In the genomic region with DNA sequence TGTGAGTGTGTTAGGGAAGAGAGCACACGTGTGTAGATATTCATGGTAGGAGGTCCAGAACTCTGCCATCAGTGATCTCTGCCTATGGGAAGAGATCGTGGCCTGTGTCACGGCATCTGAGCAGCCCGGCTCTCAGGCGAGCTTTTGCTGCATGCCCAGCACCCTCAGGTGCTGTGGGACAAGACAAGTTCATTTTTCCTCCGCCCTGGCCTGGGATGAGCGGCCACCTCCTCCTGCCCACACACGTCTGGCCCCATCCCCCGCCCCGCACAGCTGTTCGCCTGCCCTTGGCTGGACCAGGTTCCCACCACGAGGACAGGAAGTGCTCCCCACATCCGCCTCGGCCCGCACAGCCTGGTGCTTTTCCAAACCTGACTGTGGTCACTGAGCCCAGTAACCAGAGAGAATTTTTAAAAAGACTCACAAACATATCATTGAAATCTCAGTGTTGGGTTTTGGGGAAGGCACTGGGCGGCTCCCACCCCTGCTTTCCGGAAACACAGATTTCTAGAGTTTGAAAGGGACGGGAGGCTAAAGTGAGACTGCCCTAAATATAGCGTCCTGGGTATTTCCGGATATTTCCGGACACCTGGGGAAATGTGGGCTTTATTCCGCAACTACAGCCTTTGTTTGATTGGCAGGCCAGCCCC, we compare ENCODE assay signal across 8 cellular contexts. TPM values are rescaled to one million over a fixed set of nuclear protein-coding genes. Genes with fewer than 3 reads are reported as not detected.
DNase-seq lines count a peak whose midpoint lies in the region; ATAC-seq, FAIRE-seq and TF ChIP-seq lines count a peak whose summit lies in the region.

No MANE protein-coding gene starts in this region.

- no peak overlapping the region for H3K27ac Mint-ChIP-seq in CD4-positive, alpha-beta T cell

- no peak for TF ChIP-seq CTCF in CD4-positive, alpha-beta T cell (IDR thresholded peaks at IDR 0.05)

- no peaks in the 10 kb centered on the region for H3K27me3 Mint-ChIP-seq in CD4-positive, alpha-beta T cell

- peaks cover 9% of the 10 kb centered on the region for H3K4me1 Mint-ChIP-seq in CD4-positive, alpha-beta T cell (ENCODE audit: low read depth)

- H3K9ac ChIP-seq in Karpas-422 (ENCODE audit: low read length): no peak overlapping the region

- CTCF ChIA-PET in CD4-positive, alpha-beta T cell (lab: Charles Lee): no interaction called here

- H3K4me1 ChIP-seq in Karpas-422 (ENCODE audit: low read length): peaks cover 4% of the 10 kb centered on the region

- H3K4me3 ChIP-seq in Karpas-422 (ENCODE audit: low read length): no peak overlapping the region

- no peak overlapping the region; the same call in 1 of the 2 replicates for H2AFZ ChIP-seq in Karpas-422 (ENCODE audit: low read length)

- no peak overlapping the region for H3K27ac ChIP-seq in CD4-positive, alpha-beta T cell (ENCODE audit: low read depth, low read length)
- no peak overlapping the region for H3K27ac ChIP-seq in Karpas-422 (ENCODE audit: low read length)

- no peaks in the 10 kb centered on the region for H3K9me2 ChIP-seq in Karpas-422 (replicated peaks; ENCODE audit: insufficient read depth, low read length)

- H3K4me3 Mint-ChIP-seq in CD4-positive, alpha-beta T cell: no peak overlapping the region

- peak; percentile 26 for ATAC-seq in CD4-positive, alpha-beta T cell (ENCODE audit: poor library complexity)
- ATAC-seq in GM19438 (IDR thresholded peaks at IDR 0.05; ENCODE audit: low read depth, unreplicated experiment): peak; percentile 73
- ATAC-seq in esophagus mucosa: peak; percentile 21

- no peaks in the 10 kb centered on the region for H3K79me2 ChIP-seq in Karpas-422 (ENCODE audit: low read length)

- H3K9me3 ChIP-seq in CD4-positive, alpha-beta T cell (ENCODE audit: control insufficient read depth, low read length): no peaks in the 10 kb centered on the region
- H3K9me3 ChIP-seq in Karpas-422 (ENCODE audit: low read length): no peaks in the 10 kb centered on the region

- intact Hi-C loops in CD4-positive, alpha-beta T cell (cut with DNase I, micrococcal nuclease): no loop called here

- POLR2A ChIA-PET in CD4-positive, alpha-beta T cell (lab: Charles Lee): no interaction called here

- H3K36me3 Mint-ChIP-seq in CD4-positive, alpha-beta T cell (ENCODE audit: low read depth): no peaks in the 10 kb centered on the region

- DNase-seq in CD4-positive, alpha-beta T cell: no peak
- DNase-seq in Karpas-422 (no peak), urothelium cell line (ENCODE audit: low spot score) (peak; percentile 54), DMS53 treated with DMSO at 0.1 percent for 48 hours (lab: John Stamatoyannopoulos, UW; ENCODE audit: unreplicated experiment) (no peak), NCI-H2227 treated with DMSO at 0.1 percent for 48 hours (lab: John Stamatoyannopoulos, UW) (no peak), AG20443 (ENCODE audit: low spot score) (no peak)

- peak; percentile 63 for FAIRE-seq in urothelium cell line (lab: Jason Lieb, UNC)

- no peaks in the 10 kb centered on the region for H4K20me1 ChIP-seq in Karpas-422 (ENCODE audit: insufficient read depth, low read depth, low read length)

- no peaks in the 10 kb centered on the region for H3K36me3 ChIP-seq in Karpas-422 (ENCODE audit: insufficient read depth, low read length)

- peak overlapping the region; percentile 29 for H3K4me2 ChIP-seq in Karpas-422 (ENCODE audit: low read depth, low read length, poor library complexity, severe bottlenecking)

- H3K27me3 ChIP-seq in CD4-positive, alpha-beta T cell (ENCODE audit: control insufficient read depth, insufficient read depth, low read length): no peaks in the 10 kb centered on the region
- no peaks in the 10 kb centered on the region for H3K27me3 ChIP-seq in Karpas-422 (ENCODE audit: low read length)

- H3K9me3 Mint-ChIP-seq in CD4-positive, alpha-beta T cell: no peaks in the 10 kb centered on the region

RNA-seq across cellular contexts. Expression of a gene that starts 18.0 kb away (rescaled TPM):
- total RNA-seq in CD4-positive, alpha-beta T cell: not detected
- not detected in 2 replicates for total RNA-seq in Karpas-422 (2014; rRNA removed; shearing (Covaris generic); ENCODE audit: low replicate concordance)
- total RNA-seq in esophagus mucosa: not detected

Comparison
In these comparisons a context has a peak if more than half of its experiments do, and no peak if none do; other contexts are left out.
1. ATAC-seq: peak in every context shown above with its lines; median percentile 73 in GM19438; 26 in CD4-positive, alpha-beta T cell; 21 in esophagus mucosa.